Comparison of ENCODE assay signal across 10 cellular contexts in the genomic region with DNA sequence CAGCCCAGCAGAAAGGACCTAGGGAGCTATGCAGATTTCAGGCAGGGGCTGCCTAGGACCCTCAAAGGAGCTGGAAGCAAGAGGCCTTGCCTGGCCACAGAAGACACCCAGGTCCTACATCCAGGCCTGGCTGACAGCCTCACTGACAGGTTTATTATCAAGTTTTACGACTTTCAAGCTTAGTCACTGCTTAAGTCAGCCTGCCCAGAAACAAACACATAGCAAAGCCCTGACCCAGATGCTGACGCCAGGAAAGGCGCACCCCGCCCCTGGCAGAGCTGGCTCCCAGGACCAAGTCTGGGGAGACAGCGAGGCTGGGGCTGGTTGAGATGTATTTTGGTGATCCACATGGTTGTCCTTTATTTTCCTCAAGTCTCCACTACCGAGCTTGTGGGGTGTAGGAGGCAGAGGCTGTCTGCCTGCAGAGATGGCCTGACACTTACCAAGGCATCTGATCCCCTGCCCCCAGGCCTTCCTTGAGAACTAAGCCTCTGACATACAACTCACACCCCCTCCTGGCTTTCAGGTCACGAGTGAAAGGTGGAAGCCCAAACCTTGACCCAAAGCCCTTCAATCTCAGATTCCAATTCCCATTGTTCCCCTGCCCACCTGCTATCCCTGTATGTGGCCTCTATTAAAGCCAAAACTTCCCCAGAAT.
DNase-seq lines count a peak whose midpoint lies in the region; ATAC-seq and TF ChIP-seq lines count a peak whose summit lies in the region.
"Had no signal": no experiment of that assay in that cellular context is flagged by ENCODE, and none has a peak within 500 bp of the region (broad histone marks: within the 10 kb centered on the region; RNA-seq: fewer than 3 reads in every experiment).

No MANE protein-coding gene starts in this region.

- in situ Hi-C loops in astrocyte of the spinal cord (cut with HindIII; ENCODE audit: low sequenced_read_pairs): no loop called here

- ATAC-seq in HG02763 (IDR thresholded peaks at IDR 0.05; ENCODE audit: unreplicated experiment): no peak
- no peak for ATAC-seq in GM18502 (IDR thresholded peaks at IDR 0.05; ENCODE audit: poor library complexity, unreplicated experiment)
- no peak for ATAC-seq in stimulated activated memory B cell treated with anti-CD40 and anti-IgM and Interleukin-4, amounts not matched to agents 10 μg/mL and 1 μg/mL and 100 μg/mL, for 72 hours

- H3K27ac Mint-ChIP-seq in stimulated activated memory B cell treated with anti-CD40 and anti-IgM and Interleukin-4, amounts not matched to agents 10 μg/mL and 1 μg/mL and 100 μg/mL, for 72 hours: no peak overlapping the region
- H3K27ac Mint-ChIP-seq: activated naive CD4-positive, alpha-beta T cell treated with anti-CD3 and anti-CD28 coated beads, Interleukin-2, amount 50 U/mL, for 24 hours had no signal

- H3K27me3 Mint-ChIP-seq in stimulated activated memory B cell treated with anti-CD40 and anti-IgM and Interleukin-4, amounts not matched to agents 10 μg/mL and 1 μg/mL and 100 μg/mL, for 72 hours: peaks cover 25% of the 10 kb centered on the region
- H3K27me3 Mint-ChIP-seq: activated naive CD4-positive, alpha-beta T cell treated with anti-CD3 and anti-CD28 coated beads, Interleukin-2, amount 50 U/mL, for 24 hours had no signal

- no peaks in the 10 kb centered on the region for H3K4me1 Mint-ChIP-seq in stimulated activated memory B cell treated with anti-CD40 and anti-IgM and Interleukin-4, amounts not matched to agents 10 μg/mL and 1 μg/mL and 100 μg/mL, for 72 hours
- H3K4me1 Mint-ChIP-seq: activated naive CD4-positive, alpha-beta T cell treated with anti-CD3 and anti-CD28 coated beads, Interleukin-2, amount 50 U/mL, for 24 hours had no signal

- no peaks in the 10 kb centered on the region for H3K36me3 Mint-ChIP-seq in stimulated activated memory B cell treated with anti-CD40 and anti-IgM and Interleukin-4, amounts not matched to agents 10 μg/mL and 1 μg/mL and 100 μg/mL, for 72 hours
- H3K36me3 Mint-ChIP-seq: activated naive CD4-positive, alpha-beta T cell treated with anti-CD3 and anti-CD28 coated beads, Interleukin-2, amount 50 U/mL, for 24 hours had no signal

- no peak for TF ChIP-seq CTCF in astrocyte of the spinal cord (IDR thresholded peaks at IDR 0.05; ENCODE audit: low read depth, low read length)

- H3K9me3 Mint-ChIP-seq in stimulated activated memory B cell treated with anti-CD40 and anti-IgM and Interleukin-4, amounts not matched to agents 10 μg/mL and 1 μg/mL and 100 μg/mL, for 72 hours: no peaks in the 10 kb centered on the region
- H3K9me3 Mint-ChIP-seq: activated naive CD4-positive, alpha-beta T cell treated with anti-CD3 and anti-CD28 coated beads, Interleukin-2, amount 50 U/mL, for 24 hours had no signal

- H3K4me3 ChIP-seq in astrocyte of the spinal cord (ENCODE audit: low read depth, low read length): no peak overlapping the region

- no peak overlapping the region for H3K4me3 Mint-ChIP-seq in stimulated activated memory B cell treated with anti-CD40 and anti-IgM and Interleukin-4, amounts not matched to agents 10 μg/mL and 1 μg/mL and 100 μg/mL, for 72 hours
- H3K4me3 Mint-ChIP-seq: activated naive CD4-positive, alpha-beta T cell treated with anti-CD3 and anti-CD28 coated beads, Interleukin-2, amount 50 U/mL, for 24 hours had no signal

- DNase-seq in A172 (ENCODE audit: low spot score): peak; percentile 97
- peak; percentile 87 for DNase-seq in HT1080 (ENCODE audit: low read depth)
- DNase-seq in astrocyte of the spinal cord (ENCODE audit: low read depth, low spot score): peak; percentile 85
- DNase-seq in lung microvascular endothelial cell (ENCODE audit: low read depth in 2 of 2): peak; percentile 41 to 78
- no peak for DNase-seq in COLO668 (lab: John Stamatoyannopoulos, UW; ENCODE audit: unreplicated experiment)
- DNase-seq: SK-N-SH had no signal
